1 cellular context compared by ENCODE assay signal in genomic region chr7:137787577-137787976, GRCh38. TPM values are rescaled to one million over a fixed set of nuclear protein-coding genes. Genes with fewer than 3 reads are reported as not detected.
"Had no signal": no experiment of that assay in that cellular context is flagged by ENCODE, and none has a peak within 500 bp of the region (broad histone marks: within the 10 kb centered on the region; RNA-seq: fewer than 3 reads in every experiment).

No MANE protein-coding gene starts in this region.

RNA-seq across cellular contexts. Expression of gene DGKI, which starts 59.2 kb away (rescaled TPM):
- total RNA-seq: G401 had no signal
